Comparison of ENCODE assay signal across 8 cellular contexts in the genomic region with DNA sequence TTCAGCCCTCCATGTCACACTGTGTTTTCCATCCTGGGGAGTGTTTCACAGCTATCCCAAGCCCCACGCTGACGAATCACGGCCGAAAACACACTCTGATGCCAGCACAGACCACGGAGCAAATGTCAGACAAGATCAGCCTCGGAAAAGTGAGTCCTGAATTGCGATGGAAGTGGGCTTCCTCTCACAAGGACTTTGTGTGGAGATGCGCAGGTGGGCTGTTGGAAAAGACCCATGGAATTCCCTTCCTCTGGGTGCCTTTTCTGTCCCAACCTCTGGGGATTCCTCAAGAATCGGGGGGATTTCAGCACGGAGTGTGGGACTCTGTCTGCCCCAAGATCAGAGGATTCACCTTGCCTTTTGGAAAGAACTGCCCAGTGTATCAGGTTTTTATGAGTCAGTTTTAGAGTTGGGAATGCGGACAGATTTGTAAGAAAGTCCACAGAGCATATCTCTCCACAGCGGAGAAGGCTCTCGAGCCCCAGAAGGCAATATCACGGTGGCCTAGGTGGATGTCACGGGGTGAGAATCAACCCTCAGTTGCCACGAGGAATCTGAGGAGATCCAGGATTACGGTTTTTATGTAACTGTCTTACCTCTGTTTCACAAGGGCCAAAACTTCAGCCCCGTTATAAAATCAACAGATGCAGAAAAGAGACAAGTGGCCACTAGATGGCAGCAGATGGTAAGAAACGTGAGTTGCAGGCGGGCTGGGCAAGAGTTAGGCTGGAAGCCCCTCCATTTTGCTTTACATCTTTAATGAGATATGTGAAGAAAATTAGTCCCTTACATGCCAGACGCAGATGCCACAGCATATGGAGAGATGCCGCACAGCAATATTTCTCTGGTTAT.
A peak's percentile ranks its signal among the peaks of the same experiment; 100 is the strongest.
DNase-seq lines count a peak whose midpoint lies in the region; ATAC-seq and TF ChIP-seq lines count a peak whose summit lies in the region.

No MANE protein-coding gene starts in this region.

- ATAC-seq in left lung, result peak; percentile 57
- ATAC-seq in GM21619 (IDR thresholded peaks at IDR 0.05; ENCODE audit: unreplicated experiment), result no peak
- ATAC-seq in HG03135 (IDR thresholded peaks at IDR 0.05; ENCODE audit: unreplicated experiment), result no peak

- H3K4me3 ChIP-seq in OCI-LY3 (ENCODE audit: low read length) (peak overlapping the region; percentile 56), choroid plexus epithelial cell (ENCODE audit: low read depth, low read length) (no peak overlapping the region), left lung (no peak overlapping the region), tibial artery (no peak overlapping the region)

- DNase-seq in DMS153 (lab: John Stamatoyannopoulos, UW) (peak; percentile 7), HuH-7 (ENCODE audit: low spot score) (peak; percentile 59), choroid plexus epithelial cell (ENCODE audit: low read depth) (peak; percentile 87), left lung (peak in 1 of 2 donors; percentile 53), tibial artery (peak in 1 of 2 donors; percentile 60)

- peak overlapping the region; percentile 85 for H2AFZ ChIP-seq in OCI-LY3 (ENCODE audit: low read depth, low read length)

- peak overlapping the region; percentile 69 for H3K4me2 ChIP-seq in OCI-LY3 (ENCODE audit: low read length)

- no peaks in the 10 kb centered on the region for H3K36me3 ChIP-seq in OCI-LY3 (replicated peaks; ENCODE audit: low read depth, low read length)
- no peaks in the 10 kb centered on the region for H3K36me3 ChIP-seq in left lung
- H3K36me3 ChIP-seq in tibial artery, result no peaks in the 10 kb centered on the region

- H3K9me3 ChIP-seq in OCI-LY3 (ENCODE audit: insufficient read depth, low read length) (no peaks in the 10 kb centered on the region), left lung (no peaks in the 10 kb centered on the region), tibial artery (no peaks in the 10 kb centered on the region)

- TF ChIP-seq CTCF in OCI-LY3 (IDR thresholded peaks at IDR 0.05; ENCODE audit: low read depth, low read length) (peak; percentile 86), choroid plexus epithelial cell (conservative IDR thresholded peaks at IDR 0.05; ENCODE audit: low read depth, low read length) (peak; percentile 83), left lung (IDR thresholded peaks at IDR 0.05) (peak; percentile 78), tibial artery (IDR thresholded peaks at IDR 0.05) (peak; percentile 75 to 82)

- H3K4me1 ChIP-seq in OCI-LY3 (ENCODE audit: low read length) (peaks cover 58% of the 10 kb centered on the region), left lung (peaks cover 0 to 5% of the 10 kb centered on the region in 2 donors), tibial artery (peaks cover 0 to 11% (median 5%) of the 10 kb centered on the region in 4 donors)

- no peaks in the 10 kb centered on the region for H3K79me2 ChIP-seq in OCI-LY3 (ENCODE audit: low read length)

- H3K27ac ChIP-seq in OCI-LY3 (ENCODE audit: low read length), result no peak overlapping the region
- H3K27ac ChIP-seq in left lung, result no peak overlapping the region
- H3K27ac ChIP-seq in tibial artery, result peak overlapping the region in 1 of 2 donors; percentile 13

- peak overlapping the region; percentile 12; the same call in 1 of the 2 replicates for H3K9ac ChIP-seq in OCI-LY3 (ENCODE audit: low read length)

- H4K20me1 ChIP-seq in OCI-LY3 (ENCODE audit: insufficient read depth, low read length), result no peaks in the 10 kb centered on the region

- intact Hi-C loops in left lung (cut with DNase I) (loop anchor here (5.0 kb wide), 1 partner anchor 85 kb away; no protein-coding TSS in a partner anchor), tibial artery (cut with DNase I; ENCODE audit: low total_unique reads) (loop anchor here (2.0 to 5.0 kb wide), 2 partner anchors 85 to 170 kb away; no protein-coding TSS in a partner anchor)

- H3K27me3 ChIP-seq in OCI-LY3 (ENCODE audit: low read depth, low read length), result no peaks in the 10 kb centered on the region
- peaks cover 0 to 7% of the 10 kb centered on the region in 2 donors for H3K27me3 ChIP-seq in left lung
- H3K27me3 ChIP-seq in tibial artery, result peaks cover 0 to 6% of the 10 kb centered on the region in 2 donors
